In genomic region chr20:47315339-47315662, GRCh38 we compare ENCODE assay signal across 9 cellular contexts. TPM values are rescaled to one million over a fixed set of nuclear protein-coding genes. Genes with fewer than 3 reads are reported as not detected.
DNase-seq lines count a peak whose midpoint lies in the region; FAIRE-seq and TF ChIP-seq lines count a peak whose summit lies in the region.
"Had no signal": no experiment of that assay in that cellular context is flagged by ENCODE, and none has a peak within 500 bp of the region (broad histone marks: within the 10 kb centered on the region; RNA-seq: fewer than 3 reads in every experiment).

No MANE protein-coding gene starts in this region.

- no peaks in the 10 kb centered on the region for H4K20me1 ChIP-seq in keratinocyte (ENCODE audit: control insufficient read depth, extremely low read depth, insufficient read depth, low read length)

- H3K9me3 ChIP-seq in adipocyte (ENCODE audit: control insufficient read depth, low read length) (no peaks in the 10 kb centered on the region), keratinocyte (ENCODE audit: control insufficient read depth, low read depth, low read length) (no peaks in the 10 kb centered on the region)

- dilution Hi-C loops in keratinocyte (cut with MboI; ENCODE audit: extremely low pct_ligation_motif_present, low sequenced_read_pairs): no loop called here

- no peak for TF ChIP-seq CTCF in keratinocyte (optimal IDR thresholded peaks at IDR 0.05 in 1 of 3, IDR thresholded peaks at IDR 0.05 in 1 of 3, conservative IDR thresholded peaks at IDR 0.05 in 1 of 3; ENCODE audit: extremely low read depth in 1 of 3, insufficient read depth in 2 of 3, low read length in 3 of 3)

- H3K4me3 ChIP-seq in adipocyte (ENCODE audit: low read length) (no peak overlapping the region), keratinocyte (ENCODE audit: control insufficient read depth in 2 of 3, extremely low read depth in 1 of 3, insufficient read depth in 2 of 3, low read depth in 1 of 3, low read length in 3 of 3) (peak overlapping the region in 1 of 3 experiments; percentile 27)

- H3K9ac ChIP-seq in adipocyte (ENCODE audit: low read length) (peak overlapping the region; percentile 99), keratinocyte (ENCODE audit: control insufficient read depth, extremely low read depth, insufficient read depth, low read length) (peak overlapping the region; percentile 65)

- H3K27me3 ChIP-seq in adipocyte (replicated peaks; ENCODE audit: control insufficient read depth, insufficient read depth, low read length) (no peaks in the 10 kb centered on the region), keratinocyte (ENCODE audit: control insufficient read depth, extremely low read depth, insufficient read depth, low read length) (no peaks in the 10 kb centered on the region)

- H3K36me3 ChIP-seq in adipocyte (ENCODE audit: control insufficient read depth, insufficient read depth, low read length, severe bottlenecking): peaks cover 13% of the 10 kb centered on the region
- peaks cover 16 to 24% of the 10 kb centered on the region in 2 experiments for H3K36me3 ChIP-seq in keratinocyte (ENCODE audit: control insufficient read depth in 2 of 2, extremely low read depth in 1 of 2, insufficient read depth in 2 of 2, low read length in 2 of 2)

- DNase-seq in NCI-H1417 (lab: John Stamatoyannopoulos, UW) (peak; percentile 49 to 74 (median 74)), NCI-H1417 treated with DMSO at 0.1 percent for 48 hours (lab: John Stamatoyannopoulos, UW) (no peak), adipocyte (ENCODE audit: low read depth) (peak; percentile 64), keratinocyte (ENCODE audit: low read depth, low spot score) (no peak), amniotic stem cell (lab: John Stamatoyannopoulos, UW) (no peak)
- no peak for DNase-seq in stimulated activated CD4-positive, alpha-beta T cell treated with anti-CD3 and anti-CD28 coated beads, Interleukin-4, amount 100 ng/mL, for 24 hours
- DNase-seq in stimulated activated CD4-positive, alpha-beta T cell treated with anti-CD3 and anti-CD28 coated beads, Interleukin-2, amount 100 ng/mL, for 48 hours: no peak
- DNase-seq: cerebellar nuclear complex had no signal

- peaks cover 62% of the 10 kb centered on the region for H3K79me2 ChIP-seq in keratinocyte (ENCODE audit: control insufficient read depth, insufficient read depth, low read length)

- H3K4me1 ChIP-seq in adipocyte (ENCODE audit: control insufficient read depth, insufficient read depth, low read length) (peaks cover 69% of the 10 kb centered on the region), keratinocyte (ENCODE audit: control insufficient read depth, extremely low read depth, insufficient read depth, low read length) (peaks cover 57% of the 10 kb centered on the region)

- FAIRE-seq in keratinocyte (lab: Jason Lieb, UNC): no peak

- H3K4me2 ChIP-seq in keratinocyte (ENCODE audit: control insufficient read depth, extremely low read depth, insufficient read depth, low read depth, low read length): peak overlapping the region; percentile 66

- H3K9me1 ChIP-seq in keratinocyte (ENCODE audit: control insufficient read depth, extremely low read depth, insufficient read depth, low read length): no peaks in the 10 kb centered on the region

- H3K27ac ChIP-seq in keratinocyte (ENCODE audit: control insufficient read depth, insufficient read depth, low read length) (peak overlapping the region; percentile 91), temporal lobe (ENCODE audit: low read depth, low read length) (peak overlapping the region; percentile 99)

- H2AFZ ChIP-seq in keratinocyte (ENCODE audit: control insufficient read depth, low read length): no peak overlapping the region

RNA-seq across cellular contexts. Expression of gene ZMYND8, which starts 41.2 kb away (rescaled TPM):
- polyA plus RNA-seq in keratinocyte: 30.0 to 42.6 TPM (median 39.8 TPM) in 3 replicates
- 49.3 TPM for polyA plus RNA-seq in keratinocyte (2011; ENCODE audit: low read depth)
- 21.6 and 26.9 TPM in 2 replicates for polyA plus RNA-seq in keratinocyte (2011; cell fraction: cytosol; rRNA removed)
- 95.0 and 95.8 TPM in 2 replicates for polyA plus RNA-seq in keratinocyte (2011; cell fraction: nucleus; rRNA removed)
- polyA plus RNA-seq in keratinocyte (2012; ENCODE audit: low replicate concordance): 34.7 and 37.8 TPM in 2 replicates
- polyA minus RNA-seq in keratinocyte: 40.3 to 48.9 TPM (median 40.8 TPM) in 3 replicates
- 21.7 TPM for polyA minus RNA-seq in keratinocyte (2011; cell fraction: cytosol; rRNA and poly(A)+ RNA removed)
- 51.6 and 102 TPM in 2 replicates for polyA minus RNA-seq in keratinocyte (2011; cell fraction: nucleus; rRNA and poly(A)+ RNA removed)
- total RNA-seq in temporal lobe: 32.2 TPM

Comparison
In these comparisons a context has a peak if more than half of its experiments do, and no peak if none do; other contexts are left out.
1. DNase-seq: peak in NCI-H1417 (3 of 3) and adipocyte (single experiment); none in NCI-H1417 treated with DMSO at 0.1 percent for 48 hours (single experiment), keratinocyte (single experiment), stimulated activated CD4-positive, alpha-beta T cell treated with anti-CD3 and anti-CD28 coated beads, Interleukin-4, amount 100 ng/mL, for 24 hours (single experiment), amniotic stem cell (single experiment) and stimulated activated CD4-positive, alpha-beta T cell treated with anti-CD3 and anti-CD28 coated beads, Interleukin-2, amount 100 ng/mL, for 48 hours (0 of 2).